Comparison of ENCODE assay signal across 8 cellular contexts in genomic region chr7:99312316-99313203, GRCh38. TPM values are rescaled to one million over a fixed set of nuclear protein-coding genes. Genes with fewer than 3 reads are reported as not detected.
DNase-seq lines count a peak whose midpoint lies in the region; ATAC-seq and TF ChIP-seq lines count a peak whose summit lies in the region.

No MANE protein-coding gene starts in this region.

- intact Hi-C loops in Panc1 (cut with micrococcal nuclease; ENCODE audit: unreplicated experiment) = loop anchor here (1.0 to 5.0 kb wide), 3 partner anchors 150 to 272 kb away; no protein-coding TSS in a partner anchor

- peaks cover 6% of the 10 kb centered on the region; the same call in 1 of the 2 replicates for H3K4me1 ChIP-seq in Panc1 (ENCODE audit: control insufficient read depth, insufficient read depth, low read length)
- H3K4me1 ChIP-seq in fibroblast of lung (ENCODE audit: control insufficient read depth, extremely low read depth, insufficient read depth, low read length) = no peaks in the 10 kb centered on the region

- H3K9me3 Mint-ChIP-seq in activated T-cell treated with anti-CD3 and anti-CD28 coated beads, Interleukin-2, amount 50 U/mL, for 24 hours = no peaks in the 10 kb centered on the region
- no peaks in the 10 kb centered on the region for H3K9me3 Mint-ChIP-seq in neural crest cell

- CTCF ChIA-PET in Panc1 (lab: Charles Lee) = no interaction called here

- no peak overlapping the region for H3K9ac ChIP-seq in fibroblast of lung (ENCODE audit: insufficient read depth, low read length)

- H3K4me3 Mint-ChIP-seq in activated T-cell treated with anti-CD3 and anti-CD28 coated beads, Interleukin-2, amount 50 U/mL, for 24 hours = no peak overlapping the region
- no peak overlapping the region for H3K4me3 Mint-ChIP-seq in neural crest cell

- DNase-seq in COLO668 (lab: John Stamatoyannopoulos, UW; ENCODE audit: unreplicated experiment) = peak; percentile 63
- DNase-seq in HK-2 (ENCODE audit: unreplicated experiment) = peak; percentile 71
- DNase-seq in Panc1 (ENCODE audit: low read depth, low spot score) = peak; percentile 60
- peak; percentile 80 for DNase-seq in activated T-cell treated with anti-CD3 and anti-CD28 coated beads, Interleukin-2, amount 50 U/mL, for 24 hours
- peak; percentile 25 to 66 for DNase-seq in fibroblast of lung (ENCODE audit: low read depth in 2 of 2)
- peak; percentile 74 for DNase-seq in neural crest cell (ENCODE audit: low read depth, low spot score)
- peak; percentile 43 for DNase-seq in stromal cell of bone marrow (ENCODE audit: low read depth)

- no peaks in the 10 kb centered on the region for H4K20me1 ChIP-seq in fibroblast of lung (ENCODE audit: control insufficient read depth, extremely low read depth, insufficient read depth, low read length)

- H3K27me3 ChIP-seq in Panc1 (ENCODE audit: control insufficient read depth, insufficient read depth, low read length) = no peaks in the 10 kb centered on the region
- H3K27me3 ChIP-seq in fibroblast of lung (ENCODE audit: control insufficient read depth, insufficient read depth, low read length) = no peaks in the 10 kb centered on the region

- in situ Hi-C loops in Panc1 (cut with HindIII; ENCODE audit: low pct_unique_long_range_greater_than_20kb, low sequenced_read_pairs) = no loop called here

- H3K4me2 ChIP-seq in fibroblast of lung (ENCODE audit: extremely low read depth, insufficient read depth, low read length) = no peak overlapping the region

- no peak overlapping the region for H3K27ac Mint-ChIP-seq in activated T-cell treated with anti-CD3 and anti-CD28 coated beads, Interleukin-2, amount 50 U/mL, for 24 hours
- H3K27ac Mint-ChIP-seq in neural crest cell (ENCODE audit: unreplicated experiment) = no peak overlapping the region

- H2AFZ ChIP-seq in fibroblast of lung (ENCODE audit: low read length) = no peak overlapping the region

- POLR2A ChIA-PET in Panc1 (lab: Charles Lee) = no interaction called here

- H3K36me3 ChIP-seq in Panc1 (ENCODE audit: control insufficient read depth, insufficient read depth, low read length) = no peaks in the 10 kb centered on the region
- H3K36me3 ChIP-seq in fibroblast of lung (ENCODE audit: control insufficient read depth, insufficient read depth, low read length) = no peaks in the 10 kb centered on the region

- peaks cover 6% of the 10 kb centered on the region for H3K27me3 Mint-ChIP-seq in activated T-cell treated with anti-CD3 and anti-CD28 coated beads, Interleukin-2, amount 50 U/mL, for 24 hours
- H3K27me3 Mint-ChIP-seq in neural crest cell (ENCODE audit: low read depth) = no peaks in the 10 kb centered on the region

- H3K27ac ChIP-seq in Panc1 (ENCODE audit: low read length) (peak overlapping the region; percentile 44), fibroblast of lung (ENCODE audit: insufficient read depth, low read length) (no peak overlapping the region)

- peaks cover 13% of the 10 kb centered on the region for H3K4me1 Mint-ChIP-seq in activated T-cell treated with anti-CD3 and anti-CD28 coated beads, Interleukin-2, amount 50 U/mL, for 24 hours (ENCODE audit: low read depth)
- H3K4me1 Mint-ChIP-seq in neural crest cell = no peaks in the 10 kb centered on the region

- no peaks in the 10 kb centered on the region for H3K36me3 Mint-ChIP-seq in activated T-cell treated with anti-CD3 and anti-CD28 coated beads, Interleukin-2, amount 50 U/mL, for 24 hours (ENCODE audit: low read depth)
- H3K36me3 Mint-ChIP-seq in neural crest cell (ENCODE audit: low read depth) = peaks cover 4% of the 10 kb centered on the region

- H3K4me3 ChIP-seq in Panc1 (ENCODE audit: low read depth in 2 of 2, low read length in 2 of 2) (no peak overlapping the region), fibroblast of lung (replicated peaks in 1 of 4; ENCODE audit: control extremely low read depth in 1 of 4, insufficient read depth in 1 of 4, low read depth in 3 of 4, low read length in 4 of 4) (no peak overlapping the region)

- ATAC-seq in Panc1 = peak; percentile 85
- no peak for ATAC-seq in HG02759 (IDR thresholded peaks at IDR 0.05; ENCODE audit: unreplicated experiment)

- H3K79me2 ChIP-seq in fibroblast of lung (ENCODE audit: control insufficient read depth, insufficient read depth, low read length) = no peaks in the 10 kb centered on the region

- TF ChIP-seq CTCF in Panc1 (IDR thresholded peaks at IDR 0.05) (peak; percentile 93), fibroblast of lung (conservative IDR thresholded peaks at IDR 0.05 in 1 of 2, IDR thresholded peaks at IDR 0.05 in 1 of 2; ENCODE audit: low read depth in 1 of 2, low read length in 2 of 2) (peak; percentile 89 to 92), neural crest cell (conservative IDR thresholded peaks at IDR 0.05) (peak; percentile 93)

- H3K9me3 ChIP-seq in Panc1 (ENCODE audit: control insufficient read depth, insufficient read depth, low read depth, low read length) (no peaks in the 10 kb centered on the region; the same call in 1 of the 2 replicates), fibroblast of lung (ENCODE audit: control insufficient read depth, insufficient read depth, low read depth, low read length) (no peaks in the 10 kb centered on the region)

- no TSS peak for BruUV-seq in Panc1 (replicated peaks; lab: Mats Ljungman, UMichigan)

RNA-seq across cellular contexts. Expression of gene ARPC1A, which starts 13.1 kb away (rescaled TPM):
- total RNA-seq in Panc1 (2021; ENCODE audit: unreplicated experiment) = 253 TPM
- polyA plus RNA-seq in Panc1 (2012; ENCODE audit: insufficient read length) = 200 TPM
- 162 and 226 TPM in 2 replicates for total RNA-seq in fibroblast of lung
- 184 and 279 TPM in 2 replicates for polyA plus RNA-seq in fibroblast of lung
- 215 and 312 TPM in 2 replicates for polyA plus RNA-seq in fibroblast of lung (2012)
- 268 and 362 TPM in 2 replicates for polyA minus RNA-seq in fibroblast of lung (ENCODE audit: low replicate concordance)
- 214 and 216 TPM in 2 replicates for total RNA-seq in neural crest cell

RNA-seq across cellular contexts. Expression of gene MYH16, which starts 39.9 kb away (rescaled TPM):
- 0.23 TPM for total RNA-seq in Panc1 (2021; ENCODE audit: unreplicated experiment)
- polyA plus RNA-seq in Panc1 (2012; ENCODE audit: insufficient read length) = 0.48 TPM
- not detected in 2 replicates for total RNA-seq in fibroblast of lung
- polyA plus RNA-seq in fibroblast of lung = not detected in 2 replicates
- polyA plus RNA-seq in fibroblast of lung (2012) = not detected in 2 replicates
- not detected in 2 replicates for polyA minus RNA-seq in fibroblast of lung (ENCODE audit: low replicate concordance)
- total RNA-seq in neural crest cell = not detected in 2 replicates
